In genomic region chr9:96214639-96215038, GRCh38 we compare ENCODE assay signal across 21 cellular contexts.
"Had no signal": no experiment of that assay in that cellular context is flagged by ENCODE, and none has a peak within 500 bp of the region (broad histone marks: within the 10 kb centered on the region; RNA-seq: fewer than 3 reads in every experiment).

No MANE protein-coding gene starts in this region.

- H3K36me3 Mint-ChIP-seq: stimulated activated memory B cell treated with anti-CD40 and anti-IgM and Interleukin-4, amounts not matched to agents 10 μg/mL and 1 μg/mL and 100 μg/mL, for 72 hours had no signal

- H3K4me3 ChIP-seq: coronary artery, pancreas, spleen, tibial artery, upper lobe of right lung, vagina had no signal

- H3K9me3 ChIP-seq: pancreas, spleen, tibial artery, upper lobe of right lung, vagina had no signal

- H3K36me3 ChIP-seq: pancreas, spleen, tibial artery, upper lobe of right lung, vagina had no signal

- H3K27ac ChIP-seq: coronary artery, foreskin keratinocyte, pancreas, spleen, tibial artery, upper lobe of right lung, vagina had no signal

- DNase-seq: effector CD4-positive, alpha-beta T cell; endodermal cell; erythroblast; foreskin keratinocyte; head of caudate nucleus; hippocampal formation; left colon; mesendoderm; naive B cell; pancreas; spleen; stimulated activated CD4-positive, alpha-beta T cell treated with anti-CD3 and anti-CD28 coated beads, Interleukin-15, amount 100 ng/mL, for 24 hours; stimulated activated CD4-positive, alpha-beta T cell treated with anti-CD3 and anti-CD28 coated beads, Interleukin-1b, Interleukin-23, amount 100 ng/mL, for 48 hours; stimulated activated CD4-positive, alpha-beta T cell treated with anti-CD3 and anti-CD28 coated beads, Interleukin-4, amount 100 ng/mL, for 24 hours; tibial artery; upper lobe of right lung had no signal

- H3K9me3 Mint-ChIP-seq: naive B cell; stimulated activated memory B cell treated with anti-CD40 and anti-IgM and Interleukin-4, amounts not matched to agents 10 μg/mL and 1 μg/mL and 100 μg/mL, for 72 hours; stimulated activated naive CD8-positive, alpha-beta T cell treated with anti-CD3 and anti-CD28 coated beads, Interleukin-15, Interleukin-2, amounts not matched to agents 100 ng/mL and 50 ng/mL, for 24 hours had no signal

- H3K27me3 ChIP-seq: pancreas, upper lobe of right lung, vagina had no signal

- H3K4me3 Mint-ChIP-seq: endodermal cell; stimulated activated memory B cell treated with anti-CD40 and anti-IgM and Interleukin-4, amounts not matched to agents 10 μg/mL and 1 μg/mL and 100 μg/mL, for 72 hours; stimulated activated naive CD8-positive, alpha-beta T cell treated with anti-CD3 and anti-CD28 coated beads, Interleukin-15, Interleukin-2, amounts not matched to agents 100 ng/mL and 50 ng/mL, for 24 hours had no signal

- H3K27ac Mint-ChIP-seq: endodermal cell; naive B cell; progenitor cell of endocrine pancreas; stimulated activated memory B cell treated with anti-CD40 and anti-IgM and Interleukin-4, amounts not matched to agents 10 μg/mL and 1 μg/mL and 100 μg/mL, for 72 hours; stimulated activated naive CD8-positive, alpha-beta T cell treated with anti-CD3 and anti-CD28 coated beads, Interleukin-15, Interleukin-2, amounts not matched to agents 100 ng/mL and 50 ng/mL, for 24 hours had no signal

- H3K4me1 ChIP-seq: foreskin keratinocyte had no signal
